In the genomic region with DNA sequence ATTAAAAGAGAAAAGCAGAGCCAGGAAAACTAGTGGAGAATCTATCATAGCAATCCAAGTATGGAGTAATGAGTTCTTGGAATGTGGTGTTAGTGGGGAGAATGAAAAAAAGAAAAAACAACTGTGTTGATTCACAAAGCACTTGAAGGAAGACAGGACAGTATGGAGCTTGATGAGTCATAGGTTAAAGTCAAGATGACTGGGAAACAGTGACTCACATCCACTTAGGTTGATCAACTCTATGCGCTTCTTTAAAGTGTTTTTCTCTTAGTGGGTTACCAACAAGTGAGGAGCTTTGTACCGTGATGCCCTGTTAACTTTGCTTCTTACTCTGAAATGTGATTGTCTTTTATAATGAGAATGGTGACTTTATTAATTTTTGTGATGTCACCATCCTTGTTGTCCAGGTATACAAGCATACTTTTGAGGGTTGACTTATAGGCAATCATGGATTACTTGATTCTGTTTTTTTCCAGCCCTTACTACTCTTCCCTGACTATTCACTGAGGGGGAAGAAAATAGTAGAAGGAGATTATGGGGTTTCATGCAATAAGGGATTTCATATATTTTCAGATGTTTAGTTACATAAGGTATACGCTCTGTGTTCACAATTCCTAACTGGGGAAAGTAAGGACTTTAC, we compare ENCODE assay signal across 1 cellular context.
A peak's percentile ranks its signal among the peaks of the same experiment; 100 is the strongest.
TF ChIP-seq lines count a peak whose summit lies in the region.

No MANE protein-coding gene starts in this region.

TF ChIP-seq in HEK293, 187 proteins besides CTCF, POLR2A, EP300 and RAD21 (continued from another document and continues in another):
- TF ChIP-seq, protein P1, sequence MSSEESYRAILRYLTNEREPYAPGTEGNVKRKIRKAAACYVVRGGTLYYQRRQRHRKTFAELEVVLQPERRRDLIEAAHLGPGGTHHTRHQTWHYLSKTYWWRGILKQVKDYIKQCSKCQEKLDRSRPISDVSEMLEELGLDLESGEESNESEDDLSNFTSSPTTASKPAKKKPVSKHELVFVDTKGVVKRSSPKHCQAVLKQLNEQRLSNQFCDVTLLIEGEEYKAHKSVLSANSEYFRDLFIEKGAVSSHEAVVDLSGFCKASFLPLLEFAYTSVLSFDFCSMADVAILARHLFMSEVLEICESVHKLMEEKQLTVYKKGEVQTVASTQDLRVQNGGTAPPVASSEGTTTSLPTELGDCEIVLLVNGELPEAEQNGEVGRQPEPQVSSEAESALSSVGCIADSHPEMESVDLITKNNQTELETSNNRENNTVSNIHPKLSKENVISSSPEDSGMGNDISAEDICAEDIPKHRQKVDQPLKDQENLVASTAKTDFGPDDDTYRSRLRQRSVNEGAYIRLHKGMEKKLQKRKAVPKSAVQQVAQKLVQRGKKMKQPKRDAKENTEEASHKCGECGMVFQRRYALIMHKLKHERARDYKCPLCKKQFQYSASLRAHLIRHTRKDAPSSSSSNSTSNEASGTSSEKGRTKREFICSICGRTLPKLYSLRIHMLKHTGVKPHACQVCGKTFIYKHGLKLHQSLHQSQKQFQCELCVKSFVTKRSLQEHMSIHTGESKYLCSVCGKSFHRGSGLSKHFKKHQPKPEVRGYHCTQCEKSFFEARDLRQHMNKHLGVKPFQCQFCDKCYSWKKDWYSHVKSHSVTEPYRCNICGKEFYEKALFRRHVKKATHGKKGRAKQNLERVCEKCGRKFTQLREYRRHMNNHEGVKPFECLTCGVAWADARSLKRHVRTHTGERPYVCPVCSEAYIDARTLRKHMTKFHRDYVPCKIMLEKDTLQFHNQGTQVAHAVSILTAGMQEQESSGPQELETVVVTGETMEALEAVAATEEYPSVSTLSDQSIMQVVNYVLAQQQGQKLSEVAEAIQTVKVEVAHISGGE (tag by site-specific recombination; conservative IDR thresholded peaks at IDR 0.05; ENCODE audit: low read depth), result no peak
- no peak for TF ChIP-seq ZNF155 (tag by site-specific recombination; IDR thresholded peaks at IDR 0.05)
- TF ChIP-seq, protein P2, sequence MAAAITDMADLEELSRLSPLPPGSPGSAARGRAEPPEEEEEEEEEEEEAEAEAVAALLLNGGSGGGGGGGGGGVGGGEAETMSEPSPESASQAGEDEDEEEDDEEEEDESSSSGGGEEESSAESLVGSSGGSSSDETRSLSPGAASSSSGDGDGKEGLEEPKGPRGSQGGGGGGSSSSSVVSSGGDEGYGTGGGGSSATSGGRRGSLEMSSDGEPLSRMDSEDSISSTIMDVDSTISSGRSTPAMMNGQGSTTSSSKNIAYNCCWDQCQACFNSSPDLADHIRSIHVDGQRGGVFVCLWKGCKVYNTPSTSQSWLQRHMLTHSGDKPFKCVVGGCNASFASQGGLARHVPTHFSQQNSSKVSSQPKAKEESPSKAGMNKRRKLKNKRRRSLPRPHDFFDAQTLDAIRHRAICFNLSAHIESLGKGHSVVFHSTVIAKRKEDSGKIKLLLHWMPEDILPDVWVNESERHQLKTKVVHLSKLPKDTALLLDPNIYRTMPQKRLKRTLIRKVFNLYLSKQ (tag by site-specific recombination; IDR thresholded peaks at IDR 0.05; ENCODE audit: borderline replicate concordance), result no peak
- no peak for TF ChIP-seq ZNF175 (tag by site-specific recombination; IDR thresholded peaks at IDR 0.05)
- TF ChIP-seq, protein P3, sequence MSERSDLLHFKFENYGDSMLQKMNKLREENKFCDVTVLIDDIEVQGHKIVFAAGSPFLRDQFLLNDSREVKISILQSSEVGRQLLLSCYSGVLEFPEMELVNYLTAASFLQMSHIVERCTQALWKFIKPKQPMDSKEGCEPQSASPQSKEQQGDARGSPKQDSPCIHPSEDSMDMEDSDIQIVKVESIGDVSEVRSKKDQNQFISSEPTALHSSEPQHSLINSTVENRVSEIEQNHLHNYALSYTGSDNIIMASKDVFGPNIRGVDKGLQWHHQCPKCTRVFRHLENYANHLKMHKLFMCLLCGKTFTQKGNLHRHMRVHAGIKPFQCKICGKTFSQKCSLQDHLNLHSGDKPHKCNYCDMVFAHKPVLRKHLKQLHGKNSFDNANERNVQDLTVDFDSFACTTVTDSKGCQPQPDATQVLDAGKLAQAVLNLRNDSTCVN (tag by site-specific recombination; optimal IDR thresholded peaks at IDR 0.05), result no peak
- no peak for TF ChIP-seq ZNF624 (tag by site-specific recombination; IDR thresholded peaks at IDR 0.05)
- 0 out of 2 replicates have a peak, but pooled peaks have one; percentile 27 for TF ChIP-seq ZNF184 (tag by site-specific recombination; IDR thresholded peaks at IDR 0.05)
- TF ChIP-seq ZNF585B (tag by site-specific recombination; IDR thresholded peaks at IDR 0.05), result no peak
- TF ChIP-seq ZNF626 (tag by site-specific recombination; IDR thresholded peaks at IDR 0.05), result no peak
- no peak for TF ChIP-seq ZNF292 (tag by site-specific recombination; IDR thresholded peaks at IDR 0.05; ENCODE audit: borderline replicate concordance, low read depth)
- TF ChIP-seq ZNF843 (tag by site-specific recombination; IDR thresholded peaks at IDR 0.05), result no peak
- TF ChIP-seq TRIM28 (IDR thresholded peaks at IDR 0.05; ENCODE audit: borderline replicate concordance, low read length), result no peak
- no peak for TF ChIP-seq ZNF341 (tag by site-specific recombination; IDR thresholded peaks at IDR 0.05; ENCODE audit: low read depth)
- TF ChIP-seq ZNF629 (tag by site-specific recombination; IDR thresholded peaks at IDR 0.05), result peak; percentile 52; the same call in 1 of the 2 replicates
- TF ChIP-seq ZSCAN30 (tag by site-specific recombination; IDR thresholded peaks at IDR 0.05), result no peak
- TF ChIP-seq, protein P4, sequence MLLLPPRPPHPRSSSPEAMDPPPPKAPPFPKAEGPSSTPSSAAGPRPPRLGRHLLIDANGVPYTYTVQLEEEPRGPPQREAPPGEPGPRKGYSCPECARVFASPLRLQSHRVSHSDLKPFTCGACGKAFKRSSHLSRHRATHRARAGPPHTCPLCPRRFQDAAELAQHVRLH (tag by site-specific recombination; IDR thresholded peaks at IDR 0.05), result no peak
- TF ChIP-seq, protein P5, sequence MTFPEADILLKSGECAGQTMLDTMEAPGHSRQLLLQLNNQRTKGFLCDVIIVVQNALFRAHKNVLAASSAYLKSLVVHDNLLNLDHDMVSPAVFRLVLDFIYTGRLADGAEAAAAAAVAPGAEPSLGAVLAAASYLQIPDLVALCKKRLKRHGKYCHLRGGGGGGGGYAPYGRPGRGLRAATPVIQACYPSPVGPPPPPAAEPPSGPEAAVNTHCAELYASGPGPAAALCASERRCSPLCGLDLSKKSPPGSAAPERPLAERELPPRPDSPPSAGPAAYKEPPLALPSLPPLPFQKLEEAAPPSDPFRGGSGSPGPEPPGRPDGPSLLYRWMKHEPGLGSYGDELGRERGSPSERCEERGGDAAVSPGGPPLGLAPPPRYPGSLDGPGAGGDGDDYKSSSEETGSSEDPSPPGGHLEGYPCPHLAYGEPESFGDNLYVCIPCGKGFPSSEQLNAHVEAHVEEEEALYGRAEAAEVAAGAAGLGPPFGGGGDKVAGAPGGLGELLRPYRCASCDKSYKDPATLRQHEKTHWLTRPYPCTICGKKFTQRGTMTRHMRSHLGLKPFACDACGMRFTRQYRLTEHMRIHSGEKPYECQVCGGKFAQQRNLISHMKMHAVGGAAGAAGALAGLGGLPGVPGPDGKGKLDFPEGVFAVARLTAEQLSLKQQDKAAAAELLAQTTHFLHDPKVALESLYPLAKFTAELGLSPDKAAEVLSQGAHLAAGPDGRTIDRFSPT (tag by site-specific recombination; IDR thresholded peaks at IDR 0.05), result 0 out of 2 replicates have a peak, but pooled peaks have one; percentile 12
- TF ChIP-seq ZBTB48 (tag by site-specific recombination; IDR thresholded peaks at IDR 0.05), result no peak
- TF ChIP-seq, protein P6, sequence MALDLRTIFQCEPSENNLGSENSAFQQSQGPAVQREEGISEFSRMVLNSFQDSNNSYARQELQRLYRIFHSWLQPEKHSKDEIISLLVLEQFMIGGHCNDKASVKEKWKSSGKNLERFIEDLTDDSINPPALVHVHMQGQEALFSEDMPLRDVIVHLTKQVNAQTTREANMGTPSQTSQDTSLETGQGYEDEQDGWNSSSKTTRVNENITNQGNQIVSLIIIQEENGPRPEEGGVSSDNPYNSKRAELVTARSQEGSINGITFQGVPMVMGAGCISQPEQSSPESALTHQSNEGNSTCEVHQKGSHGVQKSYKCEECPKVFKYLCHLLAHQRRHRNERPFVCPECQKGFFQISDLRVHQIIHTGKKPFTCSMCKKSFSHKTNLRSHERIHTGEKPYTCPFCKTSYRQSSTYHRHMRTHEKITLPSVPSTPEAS (tag by site-specific recombination; IDR thresholded peaks at IDR 0.05), result no peak
- TF ChIP-seq ZNF391 (tag by site-specific recombination; IDR thresholded peaks at IDR 0.05; ENCODE audit: borderline replicate concordance, low read depth), result no peak
- TF ChIP-seq ZNF670 (tag by site-specific recombination; IDR thresholded peaks at IDR 0.05; ENCODE audit: low read depth), result no peak
- no peak for TF ChIP-seq GLI2 (tag by site-specific recombination; IDR thresholded peaks at IDR 0.05; ENCODE audit: borderline replicate concordance, low read depth)
- no peak for TF ChIP-seq KLF9 (tag by site-specific recombination; IDR thresholded peaks at IDR 0.05; ENCODE audit: low read depth)
- TF ChIP-seq ZNF677 (tag by site-specific recombination; IDR thresholded peaks at IDR 0.05), result no peak
- TF ChIP-seq ZNF529 (tag by site-specific recombination; IDR thresholded peaks at IDR 0.05; ENCODE audit: insufficient replicate concordance), result no peak
- TF ChIP-seq ZNF596 (tag by site-specific recombination; IDR thresholded peaks at IDR 0.05), result no peak
- no peak for TF ChIP-seq ZNF274 (IDR thresholded peaks at IDR 0.05; ENCODE audit: low read length)
- no peak for TF ChIP-seq ZNF274 (tag by site-specific recombination; IDR thresholded peaks at IDR 0.05; ENCODE audit: borderline replicate concordance)
- no peak for TF ChIP-seq KLF16 (tag by site-specific recombination; IDR thresholded peaks at IDR 0.05)
- TF ChIP-seq ZNF221 (tag by site-specific recombination; IDR thresholded peaks at IDR 0.05; ENCODE audit: borderline replicate concordance), result no peak
- TF ChIP-seq SETDB1 (IDR thresholded peaks at IDR 0.05; ENCODE audit: insufficient read length, low read length), result no peak
- TF ChIP-seq ZNF701 (tag by site-specific recombination; IDR thresholded peaks at IDR 0.05), result no peak
- no peak for TF ChIP-seq ZSCAN23 (tag by site-specific recombination; IDR thresholded peaks at IDR 0.05)
- no peak for TF ChIP-seq ZNF561 (tag by site-specific recombination; IDR thresholded peaks at IDR 0.05; ENCODE audit: borderline replicate concordance)
- no peak for TF ChIP-seq ZNF214 (tag by site-specific recombination; IDR thresholded peaks at IDR 0.05; ENCODE audit: borderline replicate concordance)
- no peak for TF ChIP-seq KLF8 (tag by site-specific recombination; IDR thresholded peaks at IDR 0.05)
- peak; percentile 80 for TF ChIP-seq PRDM1 (tag by site-specific recombination; IDR thresholded peaks at IDR 0.05)
- TF ChIP-seq, protein P7, sequence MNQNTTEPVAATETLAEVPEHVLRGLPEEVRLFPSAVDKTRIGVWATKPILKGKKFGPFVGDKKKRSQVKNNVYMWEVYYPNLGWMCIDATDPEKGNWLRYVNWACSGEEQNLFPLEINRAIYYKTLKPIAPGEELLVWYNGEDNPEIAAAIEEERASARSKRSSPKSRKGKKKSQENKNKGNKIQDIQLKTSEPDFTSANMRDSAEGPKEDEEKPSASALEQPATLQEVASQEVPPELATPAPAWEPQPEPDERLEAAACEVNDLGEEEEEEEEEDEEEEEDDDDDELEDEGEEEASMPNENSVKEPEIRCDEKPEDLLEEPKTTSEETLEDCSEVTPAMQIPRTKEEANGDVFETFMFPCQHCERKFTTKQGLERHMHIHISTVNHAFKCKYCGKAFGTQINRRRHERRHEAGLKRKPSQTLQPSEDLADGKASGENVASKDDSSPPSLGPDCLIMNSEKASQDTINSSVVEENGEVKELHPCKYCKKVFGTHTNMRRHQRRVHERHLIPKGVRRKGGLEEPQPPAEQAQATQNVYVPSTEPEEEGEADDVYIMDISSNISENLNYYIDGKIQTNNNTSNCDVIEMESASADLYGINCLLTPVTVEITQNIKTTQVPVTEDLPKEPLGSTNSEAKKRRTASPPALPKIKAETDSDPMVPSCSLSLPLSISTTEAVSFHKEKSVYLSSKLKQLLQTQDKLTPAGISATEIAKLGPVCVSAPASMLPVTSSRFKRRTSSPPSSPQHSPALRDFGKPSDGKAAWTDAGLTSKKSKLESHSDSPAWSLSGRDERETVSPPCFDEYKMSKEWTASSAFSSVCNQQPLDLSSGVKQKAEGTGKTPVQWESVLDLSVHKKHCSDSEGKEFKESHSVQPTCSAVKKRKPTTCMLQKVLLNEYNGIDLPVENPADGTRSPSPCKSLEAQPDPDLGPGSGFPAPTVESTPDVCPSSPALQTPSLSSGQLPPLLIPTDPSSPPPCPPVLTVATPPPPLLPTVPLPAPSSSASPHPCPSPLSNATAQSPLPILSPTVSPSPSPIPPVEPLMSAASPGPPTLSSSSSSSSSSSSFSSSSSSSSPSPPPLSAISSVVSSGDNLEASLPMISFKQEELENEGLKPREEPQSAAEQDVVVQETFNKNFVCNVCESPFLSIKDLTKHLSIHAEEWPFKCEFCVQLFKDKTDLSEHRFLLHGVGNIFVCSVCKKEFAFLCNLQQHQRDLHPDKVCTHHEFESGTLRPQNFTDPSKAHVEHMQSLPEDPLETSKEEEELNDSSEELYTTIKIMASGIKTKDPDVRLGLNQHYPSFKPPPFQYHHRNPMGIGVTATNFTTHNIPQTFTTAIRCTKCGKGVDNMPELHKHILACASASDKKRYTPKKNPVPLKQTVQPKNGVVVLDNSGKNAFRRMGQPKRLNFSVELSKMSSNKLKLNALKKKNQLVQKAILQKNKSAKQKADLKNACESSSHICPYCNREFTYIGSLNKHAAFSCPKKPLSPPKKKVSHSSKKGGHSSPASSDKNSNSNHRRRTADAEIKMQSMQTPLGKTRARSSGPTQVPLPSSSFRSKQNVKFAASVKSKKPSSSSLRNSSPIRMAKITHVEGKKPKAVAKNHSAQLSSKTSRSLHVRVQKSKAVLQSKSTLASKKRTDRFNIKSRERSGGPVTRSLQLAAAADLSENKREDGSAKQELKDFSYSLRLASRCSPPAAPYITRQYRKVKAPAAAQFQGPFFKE (tag by site-specific recombination; IDR thresholded peaks at IDR 0.05; ENCODE audit: borderline replicate concordance), result no peak
- TF ChIP-seq, protein P8, sequence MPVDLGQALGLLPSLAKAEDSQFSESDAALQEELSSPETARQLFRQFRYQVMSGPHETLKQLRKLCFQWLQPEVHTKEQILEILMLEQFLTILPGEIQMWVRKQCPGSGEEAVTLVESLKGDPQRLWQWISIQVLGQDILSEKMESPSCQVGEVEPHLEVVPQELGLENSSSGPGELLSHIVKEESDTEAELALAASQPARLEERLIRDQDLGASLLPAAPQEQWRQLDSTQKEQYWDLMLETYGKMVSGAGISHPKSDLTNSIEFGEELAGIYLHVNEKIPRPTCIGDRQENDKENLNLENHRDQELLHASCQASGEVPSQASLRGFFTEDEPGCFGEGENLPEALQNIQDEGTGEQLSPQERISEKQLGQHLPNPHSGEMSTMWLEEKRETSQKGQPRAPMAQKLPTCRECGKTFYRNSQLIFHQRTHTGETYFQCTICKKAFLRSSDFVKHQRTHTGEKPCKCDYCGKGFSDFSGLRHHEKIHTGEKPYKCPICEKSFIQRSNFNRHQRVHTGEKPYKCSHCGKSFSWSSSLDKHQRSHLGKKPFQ (tag by site-specific recombination; IDR thresholded peaks at IDR 0.05), result no peak
